ENCODE assay signal across 14 cellular contexts in genomic region chr2:42931818-42932195, GRCh38.
DNase-seq lines count a peak whose midpoint lies in the region; TF ChIP-seq lines count a peak whose summit lies in the region.
"Had no signal": no experiment of that assay in that cellular context is flagged by ENCODE, and none has a peak within 500 bp of the region (broad histone marks: within the 10 kb centered on the region; RNA-seq: fewer than 3 reads in every experiment).

No MANE protein-coding gene starts in this region.

- in situ Hi-C loops in astrocyte of the spinal cord (cut with HindIII; ENCODE audit: low sequenced_read_pairs), result no loop called here

- H3K4me2 ChIP-seq in Loucy (ENCODE audit: low read depth, low read length, poor library complexity, severe bottlenecking), result no peak overlapping the region

- WGBS in thyroid gland, 2 donors, result 64 to 69% methylated on average over 3 of the region's 3 CpGs
- 83 to 88% methylated on average over 2 to 3 of the region's 3 CpGs for WGBS in testis, 2 donors

- peak; percentile 43 for DNase-seq in astrocyte of the spinal cord (ENCODE audit: low read depth, low spot score)
- DNase-seq in thyroid gland, result no peak
- DNase-seq in testis, result no peak
- DNase-seq in cortex of kidney (lab: John Stamatoyannopoulos, UW), result no peak
- no peak for DNase-seq in epidermal melanocyte (ENCODE audit: insufficient read length, low spot score)
- no peak for DNase-seq in Kasumi-1 (lab: John Stamatoyannopoulos, UW)
- DNase-seq: activated CD8-positive, alpha-beta T cell treated with anti-CD3 and anti-CD28 coated beads for 36 hours; activated naive CD4-positive, alpha-beta T cell treated with Interleukin-2 at 50 U/mL for 16 hours; CD8-positive, alpha-beta T cell; head of caudate nucleus; NCI-H187 treated with DMSO at 0.1 percent for 48 hours; T-helper 1 cell had no signal

- H3K27me3 ChIP-seq in Loucy (ENCODE audit: insufficient read depth, low read length, poor library complexity, severe bottlenecking), result no peaks in the 10 kb centered on the region
- H3K27me3 ChIP-seq in layer of hippocampus (ENCODE audit: control insufficient read depth, insufficient read depth, low read length), result no peaks in the 10 kb centered on the region
- H3K27me3 ChIP-seq in thyroid gland, result no peaks in the 10 kb centered on the region
- no peaks in the 10 kb centered on the region for H3K27me3 ChIP-seq in testis

- intact Hi-C loops in thyroid gland (cut with DNase I), result loop anchor here (10.0 kb wide), 1 partner anchor 67 kb away; no protein-coding TSS in a partner anchor
- intact Hi-C loops in testis (cut with DNase I; ENCODE audit: low total_unique reads), result no loop called here

- H3K79me2 ChIP-seq in Loucy (ENCODE audit: insufficient read depth, low read length), result no peaks in the 10 kb centered on the region

- TF ChIP-seq CTCF in Loucy (conservative IDR thresholded peaks at IDR 0.05; ENCODE audit: low read length) (no peak; the same call in 1 of the 2 replicates), astrocyte of the spinal cord (IDR thresholded peaks at IDR 0.05; ENCODE audit: low read depth, low read length) (no peak), thyroid gland (IDR thresholded peaks at IDR 0.05) (no peak), testis (IDR thresholded peaks at IDR 0.05) (no peak)

- H2AFZ ChIP-seq in Loucy (ENCODE audit: low read length), result peak overlapping the region; percentile 32; the same call in 1 of the 2 replicates

- peaks cover 13% of the 10 kb centered on the region for H3K4me1 ChIP-seq in Loucy (ENCODE audit: insufficient read depth, low read length, poor library complexity, severe bottlenecking)
- peaks cover 62 to 91% of the 10 kb centered on the region in 2 donors for H3K4me1 ChIP-seq in thyroid gland
- H3K4me1 ChIP-seq in testis, result peaks cover 65% of the 10 kb centered on the region

- TF ChIP-seq POLR2A in thyroid gland (IDR thresholded peaks at IDR 0.05) (no peak), testis (IDR thresholded peaks at IDR 0.05) (no peak)

- H3K9me2 ChIP-seq in Loucy (replicated peaks; ENCODE audit: low read depth, low read length), result no peaks in the 10 kb centered on the region

- H3F3A ChIP-seq in Loucy (ENCODE audit: low read depth), result no peaks in the 10 kb centered on the region

- no peaks in the 10 kb centered on the region for H4K20me1 ChIP-seq in Loucy (ENCODE audit: insufficient read depth, low read length, poor library complexity, severe bottlenecking)

- H3K27ac ChIP-seq in layer of hippocampus (ENCODE audit: low read depth, low read length) (peak overlapping the region; percentile 54), thyroid gland (peak overlapping the region in 2 of 3 donors; percentile 44 to 51), testis (peak overlapping the region in 1 of 2 donors; percentile 81)

- no peak overlapping the region for H3K9ac ChIP-seq in Loucy (ENCODE audit: low read depth, low read length, poor library complexity, severe bottlenecking)

- H3K9me3 ChIP-seq in Loucy (ENCODE audit: insufficient read depth, low read depth, low read length) (no peaks in the 10 kb centered on the region), thyroid gland (no peaks in the 10 kb centered on the region), testis (no peaks in the 10 kb centered on the region)

- H3K36me3 ChIP-seq in Loucy (ENCODE audit: insufficient read depth, low read length) (no peaks in the 10 kb centered on the region), thyroid gland (no peaks in the 10 kb centered on the region), testis (ENCODE audit: low read depth, missing control alignments) (no peaks in the 10 kb centered on the region)

- no peak overlapping the region for H3K4me3 ChIP-seq in Loucy (ENCODE audit: low read length, poor library complexity, severe bottlenecking)
- no peak overlapping the region for H3K4me3 ChIP-seq in astrocyte of the spinal cord (ENCODE audit: low read depth, low read length)
- H3K4me3 ChIP-seq in thyroid gland (replicated peaks in 1 of 3), result no peak overlapping the region
- no peak overlapping the region for H3K4me3 ChIP-seq in testis
